23 cellular contexts compared by ENCODE assay signal in genomic region chr1:100177295-100178042, GRCh38.
"Had no signal": no experiment of that assay in that cellular context is flagged by ENCODE, and none has a peak within 500 bp of the region (broad histone marks: within the 10 kb centered on the region; RNA-seq: fewer than 3 reads in every experiment).

No MANE protein-coding gene starts in this region.

- DNase-seq: activated CD4-positive, alpha-beta T cell treated with anti-CD3 and anti-CD28 coated beads for 48 hours; activated CD4-positive, alpha-beta T cell treated with anti-CD3 and anti-CD28 coated beads, Interleukin-2, amount 50 U/mL, for 4 hours; activated CD4-positive, CD25-positive, alpha-beta regulatory T cell treated with anti-CD3 and anti-CD28 coated beads, Interleukin-2, amount 50 U/mL, for 72 hours; activated CD8-positive, alpha-beta memory T cell treated with anti-CD3 and anti-CD28 coated beads, Interleukin-2, amount 50 U/mL, for 48 hours; activated CD8-positive, alpha-beta T cell treated with anti-CD3 and anti-CD28 coated beads, Interleukin-2, amount 10 ng/mL, durations not matched to agents 7 days and 5 days; activated naive CD4-positive, alpha-beta T cell treated with anti-CD3 and anti-CD28 coated beads, Interleukin-2, amount 50 U/mL, for 16 hours; activated naive CD8-positive, alpha-beta T cell treated with anti-CD3 and anti-CD28 coated beads, Interleukin-2, amount 10 ng/mL, durations not matched to agents 7 days and 5 days; activated T-cell treated with anti-CD3 and anti-CD28 coated beads, Interleukin-2, amount 50 U/mL, for 1 hour; adrenal gland; Karpas-422; MM.1S; NCI-H1105; NCI-H1436; NCI-H1694 treated with DMSO at 0.1 percent for 48 hours; NCI-H2029 treated with DMSO at 0.1 percent for 48 hours; NCI-H345; NCI-H510A treated with DMSO at 0.1 percent for 48 hours; NCI-H69; Peyer's patch; SHP77 treated with DMSO at 0.1 percent for 48 hours had no signal

- H3K27me3 ChIP-seq: adrenal gland, Peyer's patch had no signal

- H3K36me3 ChIP-seq: adrenal gland, Peyer's patch had no signal

- H3K27ac Mint-ChIP-seq: activated CD8-positive, alpha-beta T cell treated with anti-CD3 and anti-CD28 coated beads, Interleukin-2, amount 10 ng/mL, durations not matched to agents 7 days and 5 days; activated naive CD8-positive, alpha-beta T cell treated with anti-CD3 and anti-CD28 coated beads, Interleukin-2, amount 10 ng/mL, durations not matched to agents 7 days and 5 days; T-helper 1 cell treated with Interleukin-12 subunit alpha and Interleukin-12 subunit beta and Interleukin-4 antibody, amounts not matched to agents 30 μg/mL and 1 μg/mL, for 36 hours; WTC11 had no signal

- H3K4me3 Mint-ChIP-seq: activated CD8-positive, alpha-beta T cell treated with anti-CD3 and anti-CD28 coated beads, Interleukin-2, amount 10 ng/mL, durations not matched to agents 7 days and 5 days; activated naive CD8-positive, alpha-beta T cell treated with anti-CD3 and anti-CD28 coated beads, Interleukin-2, amount 10 ng/mL, durations not matched to agents 7 days and 5 days; T-helper 1 cell treated with Interleukin-12 subunit alpha and Interleukin-12 subunit beta and Interleukin-4 antibody, amounts not matched to agents 30 μg/mL and 1 μg/mL, for 36 hours; WTC11 had no signal

- H3K4me3 ChIP-seq: Peyer's patch had no signal

- H3K27ac ChIP-seq: adrenal gland, Peyer's patch, RWPE1 had no signal

- H3K9me3 ChIP-seq: adrenal gland, Peyer's patch had no signal

- H3K4me1 Mint-ChIP-seq: activated naive CD8-positive, alpha-beta T cell treated with anti-CD3 and anti-CD28 coated beads, Interleukin-2, amount 10 ng/mL, durations not matched to agents 7 days and 5 days; WTC11 had no signal

- H3K36me3 Mint-ChIP-seq: WTC11 had no signal

- H3K9me3 Mint-ChIP-seq: activated naive CD8-positive, alpha-beta T cell treated with anti-CD3 and anti-CD28 coated beads, Interleukin-2, amount 10 ng/mL, durations not matched to agents 7 days and 5 days; WTC11 had no signal

- H3K4me1 ChIP-seq: adrenal gland, Peyer's patch had no signal

- ATAC-seq: activated CD8-positive, alpha-beta T cell treated with anti-CD3 and anti-CD28 coated beads, Interleukin-2, amount 10 ng/mL, durations not matched to agents 7 days and 5 days; WTC11 had no signal
